ENCODE assay signal across 8 cellular contexts in the genomic region with DNA sequence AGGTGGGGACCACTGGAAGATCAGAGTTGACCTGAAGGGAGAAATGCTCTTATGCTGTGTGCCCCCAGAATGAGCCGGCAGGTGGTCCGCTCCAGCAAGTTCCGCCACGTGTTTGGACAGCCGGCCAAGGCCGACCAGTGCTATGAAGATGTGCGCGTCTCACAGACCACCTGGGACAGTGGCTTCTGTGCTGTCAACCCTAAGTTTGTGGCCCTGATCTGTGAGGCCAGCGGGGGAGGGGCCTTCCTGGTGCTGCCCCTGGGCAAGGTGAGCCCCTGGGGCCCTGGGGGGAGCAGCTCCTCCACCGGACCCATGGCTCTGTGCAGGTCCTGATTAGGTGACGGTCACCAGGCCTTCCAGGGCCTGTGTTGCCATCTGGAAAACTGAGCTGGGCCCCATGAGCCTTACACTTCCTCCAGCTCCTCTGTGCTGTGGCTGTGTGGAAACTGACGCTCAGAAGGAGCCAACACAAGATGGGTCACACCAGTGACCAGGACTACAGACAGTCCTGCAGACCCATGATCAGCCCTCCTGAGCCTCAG. TPM values are rescaled to one million over a fixed set of nuclear protein-coding genes. Genes with fewer than 3 reads are reported as not detected.
DNase-seq lines count a peak whose midpoint lies in the region; ATAC-seq and TF ChIP-seq lines count a peak whose summit lies in the region.

No MANE protein-coding gene starts in this region.

- H3K27ac ChIP-seq in colonic mucosa (peak overlapping the region; percentile 73), testis (no peak overlapping the region)

- H3K4me3 ChIP-seq in GM12864 (ENCODE audit: low read depth, low read length) (peak overlapping the region; percentile 90), NT2/D1 (ENCODE audit: insufficient read length, low read depth) (no peak overlapping the region), colonic mucosa (peak overlapping the region; percentile 34), testis (no peak overlapping the region)

- TF ChIP-seq CTCF in GM12864 (IDR thresholded peaks at IDR 0.05; ENCODE audit: low read depth, low read length, missing control alignments) = no peak
- TF ChIP-seq CTCF in colonic mucosa (IDR thresholded peaks at IDR 0.05) = no peak
- TF ChIP-seq CTCF in testis (IDR thresholded peaks at IDR 0.05) = no peak
- TF ChIP-seq CTCF in WTC11 (IDR thresholded peaks at IDR 0.05) = no peak

- no peak overlapping the region for H3K27ac Mint-ChIP-seq in WTC11

- peaks cover 40% of the 10 kb centered on the region for H3K27me3 Mint-ChIP-seq in WTC11 (ENCODE audit: low read depth)

- H3K36me3 ChIP-seq in NT2/D1 (ENCODE audit: insufficient read depth, insufficient read length, low read length) (peaks cover 6% of the 10 kb centered on the region), colonic mucosa (no peaks in the 10 kb centered on the region), testis (ENCODE audit: low read depth, missing control alignments) (no peaks in the 10 kb centered on the region)

- TF ChIP-seq POLR2A in testis (IDR thresholded peaks at IDR 0.05) = no peak

- DNase-seq in GM12864 (ENCODE audit: low read depth) (no peak), NT2/D1 (ENCODE audit: low read depth, low spot score) (no peak), colonic mucosa (no peak), COLO668 (lab: John Stamatoyannopoulos, UW; ENCODE audit: unreplicated experiment) (no peak), testis (no peak), NCI-H1417 treated with DMSO at 0.1 percent for 48 hours (lab: John Stamatoyannopoulos, UW) (no peak), WTC11 (ENCODE audit: low spot score) (no peak)
- DNase-seq in stimulated activated CD4-positive, alpha-beta T cell treated with anti-CD3 and anti-CD28 coated beads, Interleukin-15, amount 100 ng/mL, for 24 hours = peak; percentile 60

- peak overlapping the region; percentile 52 for H3K9ac ChIP-seq in NT2/D1 (ENCODE audit: insufficient read length, low read depth)
- peak overlapping the region; percentile 48 to 68 for H3K9ac ChIP-seq in colonic mucosa (ENCODE audit: low read depth in 2 of 2, low read length in 2 of 2)

- no peak overlapping the region for H3K4me3 Mint-ChIP-seq in WTC11

- intact Hi-C loops in colonic mucosa (cut with DNase I) = no loop called here
- intact Hi-C loops in testis (cut with DNase I; ENCODE audit: low total_unique reads) = no loop called here

- 74 to 75% methylated on average over 5 to 11 of the region's 12 CpGs for WGBS in testis, 2 donors

- H3K4me1 ChIP-seq in NT2/D1 (ENCODE audit: insufficient read depth, insufficient read length) (peaks cover 30% of the 10 kb centered on the region), colonic mucosa (no peaks in the 10 kb centered on the region), testis (no peaks in the 10 kb centered on the region)

- peaks cover 7% of the 10 kb centered on the region for H3K4me1 Mint-ChIP-seq in WTC11

- no peaks in the 10 kb centered on the region for H3K9me3 Mint-ChIP-seq in WTC11

- CTCF ChIA-PET in WTC11 (lab: Charles Lee) = interaction anchor here (1.2 to 4.8 kb wide), 4 partner anchors 73 to 430 kb away, joined by 4 to 21 read pairs (median 12); partner anchors contain the start of genes GDPD3 and TBX6

- no peaks in the 10 kb centered on the region for H3K9me3 ChIP-seq in NT2/D1 (ENCODE audit: insufficient read depth, low read length)
- no peaks in the 10 kb centered on the region for H3K9me3 ChIP-seq in colonic mucosa
- no peaks in the 10 kb centered on the region for H3K9me3 ChIP-seq in testis

- H3K36me3 Mint-ChIP-seq in WTC11 = no peaks in the 10 kb centered on the region

- ATAC-seq in WTC11 = no peak

- POLR2A ChIA-PET in WTC11 (lab: Charles Lee) = interaction anchor here (1.0 kb wide), 1 partner anchor 93 kb away, joined by 3 read pairs; no protein-coding TSS in a partner anchor

- H3K27me3 ChIP-seq in NT2/D1 (ENCODE audit: insufficient read depth, insufficient read length) = peaks cover 13% of the 10 kb centered on the region
- H3K27me3 ChIP-seq in colonic mucosa = no peaks in the 10 kb centered on the region
- no peaks in the 10 kb centered on the region for H3K27me3 ChIP-seq in testis

TF ChIP-seq in WTC11, 78 proteins besides CTCF, POLR2A, EP300 and RAD21 (continues in another document):
- TF ChIP-seq SMAD4 (CRISPR knock-in tag; IDR thresholded peaks at IDR 0.05) (no peak), ZNF263 (CRISPR knock-in tag; IDR thresholded peaks at IDR 0.05; ENCODE audit: low read depth) (no peak), ATF3 (CRISPR knock-in tag; conservative IDR thresholded peaks at IDR 0.05) (no peak), OVOL2 (CRISPR knock-in tag; IDR thresholded peaks at IDR 0.05; ENCODE audit: borderline replicate concordance) (no peak), ELF4 (CRISPR knock-in tag; IDR thresholded peaks at IDR 0.05; ENCODE audit: low read depth) (no peak), CDX4 (CRISPR knock-in tag; IDR thresholded peaks at IDR 0.05; ENCODE audit: borderline replicate concordance) (no peak), SMAD3 (CRISPR knock-in tag; IDR thresholded peaks at IDR 0.05; ENCODE audit: borderline replicate concordance) (no peak), NR1H2 (CRISPR knock-in tag; IDR thresholded peaks at IDR 0.05) (no peak), E2F5 (CRISPR knock-in tag; IDR thresholded peaks at IDR 0.05) (no peak), ZNF219 (CRISPR knock-in tag; IDR thresholded peaks at IDR 0.05; ENCODE audit: borderline replicate concordance) (no peak)
- TF ChIP-seq, protein P1, sequence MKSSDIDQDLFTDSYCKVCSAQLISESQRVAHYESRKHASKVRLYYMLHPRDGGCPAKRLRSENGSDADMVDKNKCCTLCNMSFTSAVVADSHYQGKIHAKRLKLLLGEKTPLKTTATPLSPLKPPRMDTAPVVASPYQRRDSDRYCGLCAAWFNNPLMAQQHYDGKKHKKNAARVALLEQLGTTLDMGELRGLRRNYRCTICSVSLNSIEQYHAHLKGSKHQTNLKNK (CRISPR knock-in tag; IDR thresholded peaks at IDR 0.05) = no peak
- TF ChIP-seq, protein P2, sequence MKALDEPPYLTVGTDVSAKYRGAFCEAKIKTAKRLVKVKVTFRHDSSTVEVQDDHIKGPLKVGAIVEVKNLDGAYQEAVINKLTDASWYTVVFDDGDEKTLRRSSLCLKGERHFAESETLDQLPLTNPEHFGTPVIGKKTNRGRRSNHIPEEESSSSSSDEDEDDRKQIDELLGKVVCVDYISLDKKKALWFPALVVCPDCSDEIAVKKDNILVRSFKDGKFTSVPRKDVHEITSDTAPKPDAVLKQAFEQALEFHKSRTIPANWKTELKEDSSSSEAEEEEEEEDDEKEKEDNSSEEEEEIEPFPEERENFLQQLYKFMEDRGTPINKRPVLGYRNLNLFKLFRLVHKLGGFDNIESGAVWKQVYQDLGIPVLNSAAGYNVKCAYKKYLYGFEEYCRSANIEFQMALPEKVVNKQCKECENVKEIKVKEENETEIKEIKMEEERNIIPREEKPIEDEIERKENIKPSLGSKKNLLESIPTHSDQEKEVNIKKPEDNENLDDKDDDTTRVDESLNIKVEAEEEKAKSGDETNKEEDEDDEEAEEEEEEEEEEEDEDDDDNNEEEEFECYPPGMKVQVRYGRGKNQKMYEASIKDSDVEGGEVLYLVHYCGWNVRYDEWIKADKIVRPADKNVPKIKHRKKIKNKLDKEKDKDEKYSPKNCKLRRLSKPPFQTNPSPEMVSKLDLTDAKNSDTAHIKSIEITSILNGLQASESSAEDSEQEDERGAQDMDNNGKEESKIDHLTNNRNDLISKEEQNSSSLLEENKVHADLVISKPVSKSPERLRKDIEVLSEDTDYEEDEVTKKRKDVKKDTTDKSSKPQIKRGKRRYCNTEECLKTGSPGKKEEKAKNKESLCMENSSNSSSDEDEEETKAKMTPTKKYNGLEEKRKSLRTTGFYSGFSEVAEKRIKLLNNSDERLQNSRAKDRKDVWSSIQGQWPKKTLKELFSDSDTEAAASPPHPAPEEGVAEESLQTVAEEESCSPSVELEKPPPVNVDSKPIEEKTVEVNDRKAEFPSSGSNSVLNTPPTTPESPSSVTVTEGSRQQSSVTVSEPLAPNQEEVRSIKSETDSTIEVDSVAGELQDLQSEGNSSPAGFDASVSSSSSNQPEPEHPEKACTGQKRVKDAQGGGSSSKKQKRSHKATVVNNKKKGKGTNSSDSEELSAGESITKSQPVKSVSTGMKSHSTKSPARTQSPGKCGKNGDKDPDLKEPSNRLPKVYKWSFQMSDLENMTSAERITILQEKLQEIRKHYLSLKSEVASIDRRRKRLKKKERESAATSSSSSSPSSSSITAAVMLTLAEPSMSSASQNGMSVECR (CRISPR knock-in tag; IDR thresholded peaks at IDR 0.05; ENCODE audit: borderline replicate concordance) = no peak

RNA-seq across cellular contexts. Expression of gene CORO1A, which starts 1.8 kb away (rescaled TPM):
- total RNA-seq in colonic mucosa (10 to 100 TPM; 16.5 to 20.0 TPM), testis (1 to 10 TPM; 4.4 to 9.6 TPM), WTC11 (2021) (6.2 to 10.0 TPM (median 6.5 TPM) in 3 replicates)
- 19.7 TPM for polyA plus RNA-seq in testis (ENCODE audit: insufficient read depth, low read depth, low replicate concordance)

RNA-seq across cellular contexts. Expression of gene BOLA2B, which starts 8.3 kb away (rescaled TPM):
- total RNA-seq in colonic mucosa (100 to 1,000 TPM; 109 to 237 TPM), testis (100 to 1,000 TPM; 133 to 161 TPM), WTC11 (2021) (191 to 206 TPM (median 192 TPM) in 3 replicates)
- polyA plus RNA-seq in testis (ENCODE audit: insufficient read depth, low read depth, low replicate concordance) = 70.9 TPM

RNA-seq across cellular contexts. Expression of gene SLX1A, which starts 8.5 kb away (rescaled TPM):
- total RNA-seq in colonic mucosa = 100 to 1,000 TPM in 1 of 2 donors, 10 to 100 TPM in 1; 70.2 to 114 TPM
- total RNA-seq in testis = 10 to 100 TPM; 42.4 to 44.8 TPM
- 10.4 TPM for polyA plus RNA-seq in testis (ENCODE audit: insufficient read depth, low read depth, low replicate concordance)
- 37.2 to 77.0 TPM (median 53.2 TPM) in 3 replicates for total RNA-seq in WTC11 (2021)

RNA-seq across cellular contexts. Expression of gene SULT1A3, which starts 13.8 kb away (rescaled TPM):
- total RNA-seq in colonic mucosa (10 to 100 TPM; 47.8 to 59.0 TPM), testis (10 to 100 TPM in 1 of 2 donors, 1 to 10 TPM in 1; 6.8 to 20.0 TPM), WTC11 (2021) (7.1 to 11.3 TPM (median 8.3 TPM) in 3 replicates)
- polyA plus RNA-seq in testis (ENCODE audit: insufficient read depth, low read depth, low replicate concordance) = 6.4 TPM

Comparison
In these comparisons a context has a peak if more than half of its experiments do, and no peak if none do; other contexts are left out.
1. H3K4me3 ChIP-seq: peak in GM12864 (single experiment) and colonic mucosa (single experiment); none in NT2/D1 (single experiment) and testis (0 of 2).